Comparison of ENCODE assay signal across 9 cellular contexts in the genomic region with DNA sequence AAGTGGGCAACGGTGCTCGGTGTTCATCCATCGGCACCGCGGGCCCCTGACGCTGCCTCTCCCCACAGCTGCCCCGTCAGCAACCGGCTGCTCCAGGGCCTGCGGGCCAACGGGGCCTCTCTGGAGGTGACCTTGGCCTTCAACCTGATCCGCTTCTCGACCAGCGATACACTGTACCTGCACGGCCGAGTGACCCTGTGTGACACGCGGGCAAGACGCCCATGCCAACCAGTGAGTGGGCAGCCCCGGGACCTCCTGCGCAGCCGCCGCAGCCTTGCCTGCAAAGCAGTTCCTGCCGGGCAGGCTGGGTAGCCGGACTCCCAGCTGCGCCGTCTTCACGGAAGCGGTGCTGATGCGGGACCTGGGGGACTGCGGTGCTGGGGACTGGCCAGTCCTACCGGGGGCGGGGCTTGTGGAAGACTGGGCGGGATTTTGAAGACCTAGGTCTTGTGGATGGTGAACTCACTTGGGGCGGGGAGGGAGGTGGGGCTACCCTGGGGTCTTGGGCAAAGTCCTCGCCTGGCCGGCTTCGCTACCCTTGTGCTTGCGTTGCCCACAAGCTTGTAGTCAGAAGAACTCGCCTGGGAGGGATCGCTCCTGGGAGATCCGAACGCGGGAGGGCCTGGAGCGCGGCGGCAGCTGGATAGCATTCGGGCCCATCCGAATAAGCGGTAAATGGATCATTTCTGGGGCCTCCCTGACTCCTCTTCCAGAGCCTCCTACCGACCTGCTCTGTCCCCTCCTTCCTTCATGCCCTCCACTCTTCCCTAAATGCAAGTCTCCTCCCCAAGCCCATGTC. TPM values are rescaled to one million over a fixed set of nuclear protein-coding genes. Genes with fewer than 3 reads are reported as not detected.
A peak's percentile ranks its signal among the peaks of the same experiment; 100 is the strongest.
DNase-seq lines count a peak whose midpoint lies in the region; ATAC-seq and TF ChIP-seq lines count a peak whose summit lies in the region.
"Had no signal": no experiment of that assay in that cellular context is flagged by ENCODE, and none has a peak within 500 bp of the region (broad histone marks: within the 10 kb centered on the region; RNA-seq: fewer than 3 reads in every experiment).

No MANE protein-coding gene starts in this region.

- H3K27me3 ChIP-seq in CD4-positive, alpha-beta memory T cell (ENCODE audit: insufficient read depth, low read length), result no peaks in the 10 kb centered on the region
- H3K27me3 ChIP-seq in gastrocnemius medialis, result no peaks in the 10 kb centered on the region
- no peaks in the 10 kb centered on the region for H3K27me3 ChIP-seq in Karpas-422 (ENCODE audit: low read length)

- TF ChIP-seq POLR2A in gastrocnemius medialis (IDR thresholded peaks at IDR 0.05), result peak in 1 of 2 donors; percentile 22

- TF ChIP-seq CTCF in cardiac fibroblast (IDR thresholded peaks at IDR 0.05; ENCODE audit: low read depth, low read length) (no peak), gastrocnemius medialis (IDR thresholded peaks at IDR 0.05 in 4 of 5, conservative IDR thresholded peaks at IDR 0.05 in 1 of 5) (no peak)

- peak overlapping the region in 1 of 2 donors; percentile 27 for H3K4me3 ChIP-seq in CD4-positive, alpha-beta memory T cell (ENCODE audit: low read length in 2 of 2)
- H3K4me3 ChIP-seq in cardiac fibroblast (replicated peaks in 1 of 2; ENCODE audit: low read depth in 2 of 2, low read length in 2 of 2), result peak overlapping the region; percentile 42 to 43
- peak overlapping the region; percentile 59 to 67 (median 60) for H3K4me3 ChIP-seq in gastrocnemius medialis
- H3K4me3 ChIP-seq in Karpas-422 (ENCODE audit: low read length), result no peak overlapping the region

- H3K36me3 ChIP-seq in CD4-positive, alpha-beta memory T cell (ENCODE audit: insufficient read depth, low read length), result no peaks in the 10 kb centered on the region
- H3K36me3 ChIP-seq in gastrocnemius medialis (no peaks in the 10 kb centered on the region), Karpas-422 (ENCODE audit: insufficient read depth, low read length) (no peaks in the 10 kb centered on the region)

- no peaks in the 10 kb centered on the region for H3K79me2 ChIP-seq in Karpas-422 (ENCODE audit: low read length)

- H3K36me3 Mint-ChIP-seq in CD4-positive, alpha-beta memory T cell, result no peaks in the 10 kb centered on the region
- no peaks in the 10 kb centered on the region for H3K36me3 Mint-ChIP-seq in T-helper 2 cell treated with Interferon-gamma antibody and Interleukin-4, amounts not matched to agents 5 μg/mL and 100 μg/mL, for 36 hours (ENCODE audit: low read depth)

- intact Hi-C loops in CD4-positive, alpha-beta memory T cell (cut with micrococcal nuclease), result no loop called here
- intact Hi-C loops in gastrocnemius medialis (cut with DNase I; ENCODE audit: low total_unique reads), result no loop called here

- peak; percentile 69 to 84 for ATAC-seq in gastrocnemius medialis

- peaks cover 6% of the 10 kb centered on the region for H3K4me1 ChIP-seq in CD4-positive, alpha-beta memory T cell (ENCODE audit: insufficient read depth, low read length)
- H3K4me1 ChIP-seq in gastrocnemius medialis (peaks cover 0 to 7% of the 10 kb centered on the region in 2 donors), Karpas-422 (ENCODE audit: low read length) (no peaks in the 10 kb centered on the region)

- no peaks in the 10 kb centered on the region for H3K9me2 ChIP-seq in Karpas-422 (replicated peaks; ENCODE audit: insufficient read depth, low read length)

- H4K20me1 ChIP-seq in Karpas-422 (ENCODE audit: insufficient read depth, low read depth, low read length), result no peaks in the 10 kb centered on the region

- H3K9me3 ChIP-seq in CD4-positive, alpha-beta memory T cell (ENCODE audit: control insufficient read depth in 1 of 2, low read length in 2 of 2), result no peaks in the 10 kb centered on the region
- no peaks in the 10 kb centered on the region for H3K9me3 ChIP-seq in gastrocnemius medialis
- H3K9me3 ChIP-seq in Karpas-422 (ENCODE audit: low read length), result no peaks in the 10 kb centered on the region

- H3K27me3 Mint-ChIP-seq in CD4-positive, alpha-beta memory T cell, result peaks cover 15 to 21% of the 10 kb centered on the region in 2 donors
- peaks cover 49% of the 10 kb centered on the region for H3K27me3 Mint-ChIP-seq in T-helper 2 cell treated with Interferon-gamma antibody and Interleukin-4, amounts not matched to agents 5 μg/mL and 100 μg/mL, for 36 hours (ENCODE audit: low read depth)

- peak; percentile 14 to 53 (median 16) for DNase-seq in CD4-positive, alpha-beta memory T cell
- DNase-seq in T-helper 2 cell treated with Interferon-gamma antibody and Interleukin-4, amounts not matched to agents 5 μg/mL and 100 μg/mL, for 36 hours (ENCODE audit: low spot score), result peak; percentile 30
- DNase-seq in cardiac fibroblast (ENCODE audit: low read depth in 2 of 2) (peak; percentile 22 to 54), inferior parietal cortex (ENCODE audit: extremely low spot score) (peak; percentile 22), gastrocnemius medialis (peak; percentile 27 to 80), HT-29 (ENCODE audit: low spot score) (no peak), Karpas-422 (no peak), AML-193 (lab: John Stamatoyannopoulos, UW) (no peak)

- H3K27ac ChIP-seq in CD4-positive, alpha-beta memory T cell (ENCODE audit: low read depth, low read length), result no peak overlapping the region
- peak overlapping the region; percentile 29 to 66 (median 63) for H3K27ac ChIP-seq in gastrocnemius medialis
- H3K27ac ChIP-seq in Karpas-422 (ENCODE audit: low read length), result no peak overlapping the region
- H3K27ac ChIP-seq: epithelial cell of prostate had no signal

- H2AFZ ChIP-seq in Karpas-422 (ENCODE audit: low read length), result no peak overlapping the region

- H3K4me2 ChIP-seq in Karpas-422 (ENCODE audit: low read depth, low read length, poor library complexity, severe bottlenecking), result no peak overlapping the region

- no peaks in the 10 kb centered on the region for H3K9me3 Mint-ChIP-seq in CD4-positive, alpha-beta memory T cell
- H3K9me3 Mint-ChIP-seq in T-helper 2 cell treated with Interferon-gamma antibody and Interleukin-4, amounts not matched to agents 5 μg/mL and 100 μg/mL, for 36 hours, result no peaks in the 10 kb centered on the region

- peaks cover 5 to 8% (median 6%) of the 10 kb centered on the region in 4 donors for H3K4me1 Mint-ChIP-seq in CD4-positive, alpha-beta memory T cell
- H3K4me1 Mint-ChIP-seq in T-helper 2 cell treated with Interferon-gamma antibody and Interleukin-4, amounts not matched to agents 5 μg/mL and 100 μg/mL, for 36 hours (ENCODE audit: low read depth), result peaks cover 5% of the 10 kb centered on the region

- no peak overlapping the region for H3K9ac ChIP-seq in Karpas-422 (ENCODE audit: low read length)

- peak overlapping the region; percentile 5 to 85 (median 65) for H3K4me3 Mint-ChIP-seq in CD4-positive, alpha-beta memory T cell
- H3K4me3 Mint-ChIP-seq in T-helper 2 cell treated with Interferon-gamma antibody and Interleukin-4, amounts not matched to agents 5 μg/mL and 100 μg/mL, for 36 hours, result peak overlapping the region; percentile 74

- CTCF ChIA-PET in CD4-positive, alpha-beta memory T cell (lab: Charles Lee; ENCODE audit: partially characterized antibody), result interaction anchor here (0.8 kb wide), 1 partner anchor 9 kb away, joined by 3 read pairs; the partner anchor contains the start of gene CEP85

- in situ Hi-C loops in gastrocnemius medialis (cut with MboI; ENCODE audit: low sequenced_read_pairs in 4 of 4), result loop anchor here in 1 of 4 donors (5.0 kb wide), 1 partner anchor 53 kb away; the partner anchor contains the start of gene ZNF593OS

- POLR2A ChIA-PET in CD4-positive, alpha-beta memory T cell (lab: Charles Lee; ENCODE audit: partially characterized antibody), result interaction anchor here (0.7 to 1.0 kb wide), 2 partner anchors 28 to 53 kb away, joined by 3 read pairs; no protein-coding TSS in a partner anchor

- H3K27ac Mint-ChIP-seq in CD4-positive, alpha-beta memory T cell, result peak overlapping the region in 3 of 7 donors; percentile 18 to 82 (median 78)
- H3K27ac Mint-ChIP-seq in T-helper 2 cell treated with Interferon-gamma antibody and Interleukin-4, amounts not matched to agents 5 μg/mL and 100 μg/mL, for 36 hours, result no peak overlapping the region

RNA-seq across cellular contexts. Expression of gene CEP85, which starts 8.8 kb away (rescaled TPM):
- total RNA-seq in CD4-positive, alpha-beta memory T cell, result 10 to 100 TPM; 20.4 to 21.9 TPM
- polyA plus RNA-seq in CD4-positive, alpha-beta memory T cell, result 1 to 10 TPM; 6.7 to 9.4 TPM
- 10 to 100 TPM; 28.5 to 61.6 (median 41.3) TPM for total RNA-seq in gastrocnemius medialis
- 25.8 and 27.0 TPM in 2 replicates for total RNA-seq in HT-29 (2014; rRNA removed; shearing (Covaris generic))
- total RNA-seq in Karpas-422 (2014; rRNA removed; shearing (Covaris generic); ENCODE audit: low replicate concordance), result 23.8 and 31.5 TPM in 2 replicates

RNA-seq across cellular contexts. Expression of gene CATSPER4, which starts 34.8 kb away (rescaled TPM):
- total RNA-seq in CD4-positive, alpha-beta memory T cell, result not detected
- not detected for polyA plus RNA-seq in CD4-positive, alpha-beta memory T cell
- not detected for total RNA-seq in gastrocnemius medialis
- total RNA-seq in HT-29 (2014; rRNA removed; shearing (Covaris generic)), result not detected in 2 replicates
- not detected in 2 replicates for total RNA-seq in Karpas-422 (2014; rRNA removed; shearing (Covaris generic); ENCODE audit: low replicate concordance)

RNA-seq across cellular contexts. Expression of gene CNKSR1, which starts 47.9 kb away (rescaled TPM):
- total RNA-seq in CD4-positive, alpha-beta memory T cell, result 1 to 10 TPM; 3.4 to 4.5 TPM
- polyA plus RNA-seq in CD4-positive, alpha-beta memory T cell, result 1 to 10 TPM in 1 of 2 donors, under 1 TPM in 1; 0.28 to 1.1 TPM
- 10 to 100 TPM; 23.7 to 50.6 (median 44.6) TPM for total RNA-seq in gastrocnemius medialis
- total RNA-seq in HT-29 (2014; rRNA removed; shearing (Covaris generic)), result 39.9 and 40.4 TPM in 2 replicates
- total RNA-seq in Karpas-422 (2014; rRNA removed; shearing (Covaris generic); ENCODE audit: low replicate concordance), result 0.29 and 1.5 TPM in 2 replicates

RNA-seq across cellular contexts. Expression of gene ZNF593OS, which starts 53.6 kb away (rescaled TPM):
- total RNA-seq in CD4-positive, alpha-beta memory T cell, result not detected
- polyA plus RNA-seq in CD4-positive, alpha-beta memory T cell, result under 1 TPM; 0.53 to 0.78 TPM
- total RNA-seq in gastrocnemius medialis, result under 1 TPM in 2 of 4 donors, not detected in 2; 0.66 TPM
- total RNA-seq in HT-29 (2014; rRNA removed; shearing (Covaris generic)), result 1.6 TPM in 1 of 2 replicates, not detected in the other
- 0.18 TPM in 1 of 2 replicates, not detected in the other for total RNA-seq in Karpas-422 (2014; rRNA removed; shearing (Covaris generic); ENCODE audit: low replicate concordance)

RNA-seq across cellular contexts. Expression of gene SH3BGRL3, which starts 54.7 kb away (rescaled TPM):
- 100 to 1,000 TPM; 293 to 305 TPM for total RNA-seq in CD4-positive, alpha-beta memory T cell
- polyA plus RNA-seq in CD4-positive, alpha-beta memory T cell, result 1,000 to 10,000 TPM in 1 of 2 donors, 100 to 1,000 TPM in 1; 979 to 1,531 TPM
- total RNA-seq in gastrocnemius medialis, result 10 to 100 TPM; 10.3 to 16.9 (median 13.1) TPM
- 172 and 198 TPM in 2 replicates for total RNA-seq in HT-29 (2014; rRNA removed; shearing (Covaris generic))
- 108 and 143 TPM in 2 replicates for total RNA-seq in Karpas-422 (2014; rRNA removed; shearing (Covaris generic); ENCODE audit: low replicate concordance)

Comparison
In these comparisons a context has a peak if more than half of its experiments do, and no peak if none do; other contexts are left out.
1. DNase-seq: peak in CD4-positive, alpha-beta memory T cell (5 of 5), T-helper 2 cell treated with Interferon-gamma antibody and Interleukin-4, amounts not matched to agents 5 μg/mL and 100 μg/mL, for 36 hours (single experiment), cardiac fibroblast (2 of 2), inferior parietal cortex (single experiment) and gastrocnemius medialis (2 of 2); none in HT-29 (single experiment), Karpas-422 (single experiment) and AML-193 (0 of 2).
2. H3K27ac ChIP-seq: peak in gastrocnemius medialis (4 of 4); none in CD4-positive, alpha-beta memory T cell (single experiment) and Karpas-422 (single experiment).